ENCODE assay signal across 2 cellular contexts in the genomic region with DNA sequence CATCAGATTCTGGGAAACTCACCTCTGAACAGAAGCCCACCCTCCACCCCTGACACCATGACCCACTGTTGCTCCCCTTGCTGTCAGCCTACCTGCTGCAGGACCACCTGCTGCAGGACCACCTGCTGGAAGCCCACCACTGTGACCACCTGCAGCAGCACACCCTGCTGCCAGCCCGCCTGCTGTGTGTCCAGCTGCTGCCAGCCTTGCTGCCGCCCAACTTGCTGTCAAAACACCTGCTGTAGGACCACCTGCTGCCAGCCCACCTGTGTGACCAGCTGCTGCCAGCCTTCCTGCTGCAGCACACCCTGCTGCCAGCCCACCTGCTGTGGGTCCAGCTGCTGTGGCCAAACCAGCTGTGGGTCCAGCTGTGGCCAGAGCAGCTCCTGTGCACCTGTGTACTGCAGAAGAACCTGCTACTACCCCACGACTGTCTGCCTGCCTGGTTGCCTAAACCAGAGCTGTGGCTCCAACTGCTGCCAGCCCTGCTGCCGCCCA. TPM values are rescaled to one million over a fixed set of nuclear protein-coding genes. Genes with fewer than 3 reads are reported as not detected.
"Had no signal": no experiment of that assay in that cellular context is flagged by ENCODE, and none has a peak within 500 bp of the region (broad histone marks: within the 10 kb centered on the region; RNA-seq: fewer than 3 reads in every experiment).

A gene with protein sequence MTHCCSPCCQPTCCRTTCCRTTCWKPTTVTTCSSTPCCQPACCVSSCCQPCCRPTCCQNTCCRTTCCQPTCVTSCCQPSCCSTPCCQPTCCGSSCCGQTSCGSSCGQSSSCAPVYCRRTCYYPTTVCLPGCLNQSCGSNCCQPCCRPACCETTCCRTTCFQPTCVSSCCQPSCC (plus strand): TSS at position 51 of the 498 bp plus-strand sequence. CDS start 7 bp downstream, at position 58.

RNA-seq across cellular contexts. Expression of the gene that starts here (rescaled TPM):
- total RNA-seq: G401, GM12878 had no signal
- polyA plus RNA-seq: GM12878 had no signal
